ENCODE assay signal across 1 cellular context in genomic region chr11:63875506-63875905, GRCh38.
TF ChIP-seq lines count a peak whose summit lies in the region.

No MANE protein-coding gene starts in this region.

TF ChIP-seq in K562, 482 proteins besides CTCF, POLR2A, EP300 and RAD21:
- TF ChIP-seq ERF (CRISPR knock-in tag; IDR thresholded peaks at IDR 0.05), result no peak
- no peak for TF ChIP-seq MECOM (CRISPR knock-in tag; IDR thresholded peaks at IDR 0.05)
- no peak for TF ChIP-seq SREBF1 (IDR thresholded peaks at IDR 0.05; ENCODE audit: borderline replicate concordance, low read depth, low read length)
- TF ChIP-seq ASH1L (IDR thresholded peaks at IDR 0.05; ENCODE audit: borderline replicate concordance, low read depth, partially characterized antibody), result no peak
- TF ChIP-seq ETV6 (IDR thresholded peaks at IDR 0.05; ENCODE audit: borderline replicate concordance in 1 of 2, low read depth in 2 of 2, low read length in 1 of 2), result no peak
- TF ChIP-seq ETV6 (CRISPR knock-in tag; IDR thresholded peaks at IDR 0.05; ENCODE audit: borderline replicate concordance), result no peak
- TF ChIP-seq KLF6 (CRISPR knock-in tag; IDR thresholded peaks at IDR 0.05; ENCODE audit: borderline replicate concordance), result no peak
- no peak for TF ChIP-seq CBFA2T2 (conservative IDR thresholded peaks at IDR 0.05)
- TF ChIP-seq BHLHE40 (IDR thresholded peaks at IDR 0.05; ENCODE audit: low read length), result no peak
- no peak for TF ChIP-seq NUFIP1 (IDR thresholded peaks at IDR 0.05; ENCODE audit: partially characterized antibody)
- no peak for TF ChIP-seq MIER1 (IDR thresholded peaks at IDR 0.05; ENCODE audit: low read depth)
- TF ChIP-seq ETV5 (CRISPR knock-in tag; IDR thresholded peaks at IDR 0.05; ENCODE audit: low read depth), result no peak
TF ChIP-seq in K562: peak in this region for 0.
